In the genomic region with DNA sequence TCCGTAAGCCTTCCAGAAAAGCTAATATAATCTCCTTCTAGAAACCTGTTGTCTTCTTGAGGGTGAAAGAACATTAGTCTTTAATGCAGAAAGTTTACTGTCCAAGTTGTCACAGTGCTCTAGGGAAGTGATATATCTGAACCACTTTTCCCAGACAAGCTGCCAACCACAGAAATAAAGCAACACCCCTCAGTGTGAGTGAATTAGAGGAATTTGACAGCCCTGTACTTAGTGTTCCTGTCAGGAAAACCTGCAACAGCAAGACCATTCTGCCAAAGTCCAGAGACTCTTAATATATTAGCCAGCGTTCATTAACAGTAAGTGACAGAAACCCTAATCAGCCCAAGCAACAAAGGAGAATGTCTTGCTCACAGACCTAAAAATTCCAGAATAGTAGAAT, we compare ENCODE assay signal across 17 cellular contexts.
"Had no signal": no experiment of that assay in that cellular context is flagged by ENCODE, and none has a peak within 500 bp of the region (broad histone marks: within the 10 kb centered on the region; RNA-seq: fewer than 3 reads in every experiment).

No MANE protein-coding gene starts in this region.

- H3K27ac Mint-ChIP-seq: naive thymus-derived CD4-positive, alpha-beta T cell; nephron progenitor cell had no signal

- H3K36me3 ChIP-seq: prostate gland, thoracic aorta, transverse colon had no signal

- H3K9me3 ChIP-seq: prostate gland, sigmoid colon, stomach, thoracic aorta, transverse colon had no signal

- H3K27me3 Mint-ChIP-seq: naive thymus-derived CD4-positive, alpha-beta T cell had no signal

- H3K27me3 ChIP-seq: hepatocyte, sigmoid colon, stomach, transverse colon had no signal

- H3K4me1 ChIP-seq: parathyroid adenoma, prostate gland, sigmoid colon, stomach had no signal

- H3K4me3 Mint-ChIP-seq: naive thymus-derived CD4-positive, alpha-beta T cell; nephron progenitor cell had no signal

- H3K4me1 Mint-ChIP-seq: naive thymus-derived CD4-positive, alpha-beta T cell had no signal

- ATAC-seq: left colon; naive thymus-derived CD4-positive, alpha-beta T cell had no signal

- H3K9me3 Mint-ChIP-seq: naive thymus-derived CD4-positive, alpha-beta T cell; nephron progenitor cell had no signal

- H3K4me3 ChIP-seq: coronary artery, hepatocyte, prostate gland, sigmoid colon, stomach, thoracic aorta, transverse colon had no signal

- DNase-seq: effector CD8-positive, alpha-beta T cell; left colon; mammary epithelial cell; naive thymus-derived CD4-positive, alpha-beta T cell; nephron progenitor cell; sigmoid colon; small intestine; stimulated activated CD4-positive, alpha-beta T cell treated with anti-CD3 and anti-CD28 coated beads, Interleukin-12 subunit alpha, Interleukin-12 subunit beta, amount 100 ng/mL, for 4 hours; stimulated activated naive CD4-positive, alpha-beta T cell; stomach; substantia nigra; transverse colon had no signal

- H3K27ac ChIP-seq: coronary artery, hepatocyte, parathyroid adenoma, prostate gland, sigmoid colon, stomach, thoracic aorta, transverse colon had no signal
